ENCODE assay signal across 1 cellular context in genomic region chr11:93541154-93541553, GRCh38.
TF ChIP-seq lines count a peak whose summit lies in the region.

No MANE protein-coding gene starts in this region.

TF ChIP-seq in IMR-90, 13 proteins besides CTCF, POLR2A, EP300 and RAD21:
- TF ChIP-seq BHLHE40 (IDR thresholded peaks at IDR 0.05; ENCODE audit: low read depth, low read length) (no peak), MXI1 (IDR thresholded peaks at IDR 0.05; ENCODE audit: borderline replicate concordance, low read depth, low read length) (no peak), CEBPB (IDR thresholded peaks at IDR 0.05; ENCODE audit: low read depth, low read length) (no peak), SMC3 (IDR thresholded peaks at IDR 0.05; ENCODE audit: low read depth, low read length) (no peak), USF2 (IDR thresholded peaks at IDR 0.05; ENCODE audit: low read depth, low read length) (no peak), RFX5 (IDR thresholded peaks at IDR 0.05; ENCODE audit: low read depth, low read length) (no peak), MAFK (IDR thresholded peaks at IDR 0.05; ENCODE audit: low read depth, low read length) (no peak), ELK1 (IDR thresholded peaks at IDR 0.05; ENCODE audit: borderline replicate concordance, low read depth, low read length) (no peak), CHD1 (IDR thresholded peaks at IDR 0.05; ENCODE audit: low read depth, low read length) (no peak), FOS (IDR thresholded peaks at IDR 0.05; ENCODE audit: low read depth, low read length) (no peak), RCOR1 (IDR thresholded peaks at IDR 0.05; ENCODE audit: insufficient replicate concordance, low read length) (no peak), MAZ (IDR thresholded peaks at IDR 0.05; ENCODE audit: borderline replicate concordance, low read depth, low read length) (no peak), NFE2L2 (IDR thresholded peaks at IDR 0.05; ENCODE audit: low read depth, low read length) (no peak)
